26 cellular contexts compared by ENCODE assay signal in genomic region chr6:168929871-168930450, GRCh38.
"Had no signal": no experiment of that assay in that cellular context is flagged by ENCODE, and none has a peak within 500 bp of the region (broad histone marks: within the 10 kb centered on the region; RNA-seq: fewer than 3 reads in every experiment).

No MANE protein-coding gene starts in this region.

- DNase-seq: cerebellar nuclear complex; effector memory CD4-positive, alpha-beta T cell; esophagus squamous epithelium; hypothalamus; left ventricle myocardium superior; lower lobe of right lung; naive B cell; psoas muscle; right cardiac atrium; sigmoid colon; stimulated activated CD4-positive, alpha-beta T cell treated with anti-CD3 and anti-CD28 coated beads, Interleukin-2, amount 100 ng/mL, for 24 hours; stimulated activated CD4-positive, alpha-beta T cell treated with anti-CD3 and anti-CD28 coated beads, Interleukin-4, amount 100 ng/mL, for 24 hours; stimulated activated naive CD4-positive, alpha-beta T cell treated with Interleukin-2 at 50 U/mL for 16 hours; stomach; upper lobe of left lung; uterus had no signal

- H3K4me2 ChIP-seq: neural progenitor cell had no signal

- H3K4me3 Mint-ChIP-seq: dendritic cell treated with granulocyte-macrophage colony-stimulating factor and Interleukin-4, amounts not matched to agents 40 ng/mL and 50 ng/mL, for 4 days; naive B cell; nephron; neural progenitor cell; stimulated activated effector memory CD8-positive, alpha-beta T cell treated with anti-CD3 and anti-CD28 coated beads, Interleukin-12 subunit alpha, Interleukin-12 subunit beta, amount 100 ng/mL, for 72 hours had no signal

- H3K27me3 ChIP-seq: esophagus squamous epithelium, neural progenitor cell, sigmoid colon, stomach, tibial nerve, upper lobe of left lung, uterus had no signal

- FAIRE-seq: colon, endothelial cell of umbilical vein, frontal cortex, keratinocyte had no signal

- H3K9me3 Mint-ChIP-seq: stimulated activated effector memory CD8-positive, alpha-beta T cell treated with anti-CD3 and anti-CD28 coated beads, Interleukin-12 subunit alpha, Interleukin-12 subunit beta, amount 100 ng/mL, for 72 hours had no signal

- H3K27ac ChIP-seq: esophagus squamous epithelium, lower lobe of right lung, neural progenitor cell, psoas muscle, sigmoid colon, stomach, thoracic aorta, tibial nerve, upper lobe of left lung, uterus had no signal

- H3K4me1 Mint-ChIP-seq: naive B cell; nephron; neural progenitor cell; stimulated activated effector memory CD8-positive, alpha-beta T cell treated with anti-CD3 and anti-CD28 coated beads, Interleukin-12 subunit alpha, Interleukin-12 subunit beta, amount 100 ng/mL, for 72 hours had no signal

- H3K36me3 Mint-ChIP-seq: naive B cell; neural progenitor cell; stimulated activated effector memory CD8-positive, alpha-beta T cell treated with anti-CD3 and anti-CD28 coated beads, Interleukin-12 subunit alpha, Interleukin-12 subunit beta, amount 100 ng/mL, for 72 hours had no signal

- H3K27ac Mint-ChIP-seq: dendritic cell treated with granulocyte-macrophage colony-stimulating factor and Interleukin-4, amounts not matched to agents 40 ng/mL and 50 ng/mL, for 4 days; naive B cell; nephron; neural progenitor cell; stimulated activated effector memory CD8-positive, alpha-beta T cell treated with anti-CD3 and anti-CD28 coated beads, Interleukin-12 subunit alpha, Interleukin-12 subunit beta, amount 100 ng/mL, for 72 hours had no signal

- H3K9ac ChIP-seq: neural progenitor cell had no signal

- H3K9me3 ChIP-seq: lower lobe of right lung, psoas muscle, sigmoid colon, thoracic aorta, uterus had no signal

- H3K4me1 ChIP-seq: esophagus squamous epithelium, lower lobe of right lung, neural progenitor cell, stomach, tibial nerve, upper lobe of left lung, uterus had no signal

- H2AFZ ChIP-seq: neural progenitor cell had no signal

- H3K4me3 ChIP-seq: esophagus squamous epithelium, lower lobe of right lung, neural progenitor cell, psoas muscle, sigmoid colon, stomach, thoracic aorta, tibial nerve, upper lobe of left lung, uterus had no signal

- ATAC-seq: left ventricle myocardium superior; lower lobe of right lung; psoas muscle; right cardiac atrium; stimulated activated effector memory CD8-positive, alpha-beta T cell treated with anti-CD3 and anti-CD28 coated beads, Interleukin-12 subunit alpha, Interleukin-12 subunit beta, amount 100 ng/mL, for 72 hours had no signal

- H3K36me3 ChIP-seq: esophagus squamous epithelium, lower lobe of right lung, neural progenitor cell, sigmoid colon, stomach, thoracic aorta, tibial nerve, upper lobe of left lung, uterus had no signal
